Comparison of ENCODE assay signal across 15 cellular contexts in genomic region chr10:24469993-24470392, GRCh38.
DNase-seq lines count a peak whose midpoint lies in the region; ATAC-seq and TF ChIP-seq lines count a peak whose summit lies in the region.
"Had no signal": no experiment of that assay in that cellular context is flagged by ENCODE, and none has a peak within 500 bp of the region (broad histone marks: within the 10 kb centered on the region; RNA-seq: fewer than 3 reads in every experiment).

No MANE protein-coding gene starts in this region.

- no peak for TF ChIP-seq POLR2A in GM18505 (IDR thresholded peaks at IDR 0.05; ENCODE audit: borderline replicate concordance, extremely low read depth, insufficient read depth, insufficient read length)

- H3K4me1 Mint-ChIP-seq in nephron progenitor cell = peaks cover 26% of the 10 kb centered on the region

- peaks cover 30% of the 10 kb centered on the region for H3K9me3 Mint-ChIP-seq in nephron progenitor cell

- H3K27me3 Mint-ChIP-seq in nephron progenitor cell (ENCODE audit: low read depth, poor library complexity) = peaks cover 4% of the 10 kb centered on the region

- POLR2A ChIA-PET in HEK293T (lab: Yijun Ruan, JAX) = no interaction called here

- DNase-seq in ACHN = peak; percentile 42
- peak; percentile 34 for DNase-seq in HEK293T (ENCODE audit: extremely low spot score)
- peak; percentile 59 for DNase-seq in choroid plexus epithelial cell (ENCODE audit: low read depth)
- DNase-seq in nephron progenitor cell = no peak
- DNase-seq in DMS53 treated with DMSO at 0.1 percent for 48 hours (lab: John Stamatoyannopoulos, UW; ENCODE audit: unreplicated experiment) = no peak
- DNase-seq in stimulated activated CD8-positive, alpha-beta memory T cell treated with anti-CD3 and anti-CD28 coated beads, Interleukin-4, amount 100 ng/mL, for 48 hours = no peak
- DNase-seq in activated naive CD4-positive, alpha-beta T cell treated with Interleukin-2 at 50 U/mL for 16 hours = no peak
- DNase-seq: activated CD4-positive, CD25-positive, alpha-beta regulatory T cell treated with anti-CD3 and anti-CD28 coated beads, Interleukin-2, amount 50 U/mL, for 72 hours; activated naive CD8-positive, alpha-beta T cell treated with anti-CD3 and anti-CD28 coated beads, Interleukin-2, amount 50 U/mL, for 24 hours; activated T-cell treated with anti-CD3 and anti-CD28 coated beads, Interleukin-2, amount 50 U/mL, for 1 hour; erythroblast; left ventricle myocardium superior; MV-4-11; NCI-H2227 treated with DMSO at 0.1 percent for 48 hours had no signal

- in situ Hi-C loops in ACHN (cut with HindIII; ENCODE audit: low pct_ligation_motif_present, low pct_unique_long_range_greater_than_20kb, low sequenced_read_pairs) = no loop called here

- peaks cover 40% of the 10 kb centered on the region for H3K36me3 Mint-ChIP-seq in nephron progenitor cell (ENCODE audit: low read depth)

- no peak overlapping the region for H3K4me3 Mint-ChIP-seq in nephron progenitor cell
- H3K4me3 Mint-ChIP-seq: activated naive CD8-positive, alpha-beta T cell treated with anti-CD3 and anti-CD28 coated beads, Interleukin-2, amount 50 U/mL, for 24 hours had no signal

- ATAC-seq in GM18505 (IDR thresholded peaks at IDR 0.05; ENCODE audit: unreplicated experiment) = no peak
- ATAC-seq: activated naive CD8-positive, alpha-beta T cell treated with anti-CD3 and anti-CD28 coated beads, Interleukin-2, amount 50 U/mL, for 24 hours; left ventricle myocardium superior had no signal

- H3K27ac Mint-ChIP-seq in nephron progenitor cell = peak overlapping the region; percentile 34
- H3K27ac Mint-ChIP-seq: activated naive CD8-positive, alpha-beta T cell treated with anti-CD3 and anti-CD28 coated beads, Interleukin-2, amount 50 U/mL, for 24 hours had no signal

- H3K4me3 ChIP-seq in choroid plexus epithelial cell (ENCODE audit: low read depth, low read length) = no peak overlapping the region

- TF ChIP-seq CTCF in choroid plexus epithelial cell (conservative IDR thresholded peaks at IDR 0.05; ENCODE audit: low read depth, low read length) (no peak), nephron progenitor cell (IDR thresholded peaks at IDR 0.05) (no peak)

- CTCF ChIA-PET in HEK293T (lab: Yijun Ruan, JAX) = no interaction called here

TF ChIP-seq in HEK293T, 16 proteins besides CTCF, POLR2A, EP300 and RAD21:
- TF ChIP-seq BHLHE40 (IDR thresholded peaks at IDR 0.05; ENCODE audit: borderline replicate concordance) (no peak), L3MBTL2 (conservative IDR thresholded peaks at IDR 0.05) (peak; percentile 30; the same call in 1 of the 2 replicates)

Comparison
In these comparisons a context has a peak if more than half of its experiments do, and no peak if none do; other contexts are left out.
1. DNase-seq: peak in ACHN (single experiment), HEK293T (single experiment) and choroid plexus epithelial cell (single experiment); none in nephron progenitor cell (single experiment), DMS53 treated with DMSO at 0.1 percent for 48 hours (single experiment), stimulated activated CD8-positive, alpha-beta memory T cell treated with anti-CD3 and anti-CD28 coated beads, Interleukin-4, amount 100 ng/mL, for 48 hours (single experiment) and activated naive CD4-positive, alpha-beta T cell treated with Interleukin-2 at 50 U/mL for 16 hours (single experiment).